In the genomic region with DNA sequence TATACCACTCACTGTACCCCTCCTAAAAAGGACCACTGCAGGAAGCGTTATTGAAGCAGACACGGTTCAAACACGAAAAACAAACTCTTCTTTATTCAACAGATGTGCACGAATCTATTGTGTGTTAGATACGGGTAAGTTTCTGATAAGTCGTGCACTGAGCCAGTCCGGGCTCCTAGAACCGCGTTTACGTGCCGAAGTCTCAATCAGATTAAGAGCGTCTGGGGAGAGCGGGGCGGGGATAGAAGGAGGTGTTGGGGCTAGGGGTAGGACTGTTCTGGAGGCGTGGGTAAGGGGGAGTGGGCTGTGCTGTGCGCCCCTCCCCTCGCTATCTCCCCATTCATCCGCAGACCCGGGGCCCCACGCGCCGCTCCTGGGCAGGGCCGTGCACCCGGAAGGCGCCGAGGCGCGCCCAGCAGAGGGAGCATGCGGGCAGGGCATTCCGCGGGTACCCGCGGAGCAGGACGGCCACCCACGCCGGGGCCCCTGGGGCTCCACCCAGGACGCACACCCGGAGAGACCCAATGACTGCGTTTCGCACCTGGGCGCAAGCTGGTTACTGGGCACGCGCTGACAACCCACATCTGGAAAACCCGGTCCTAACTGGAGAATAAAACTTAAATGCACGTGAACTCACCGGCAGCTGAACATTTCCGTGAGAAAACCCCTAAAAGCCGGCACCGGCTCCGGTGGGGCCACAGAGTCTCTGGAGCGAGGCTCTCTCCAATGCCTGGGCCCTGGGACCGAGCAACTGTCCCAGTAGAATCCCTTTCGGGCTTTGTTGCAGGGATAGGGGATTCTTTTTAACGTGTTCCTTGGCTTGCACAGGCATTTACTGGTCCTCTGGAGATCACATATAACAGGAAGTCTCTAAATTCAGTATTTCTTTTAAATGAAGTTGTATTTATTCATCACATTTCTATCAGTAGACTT, we compare ENCODE assay signal across 1 cellular context.
TF ChIP-seq lines count a peak whose summit lies in the region.

No MANE protein-coding gene starts in this region.

TF ChIP-seq in HepG2, 621 proteins besides CTCF, POLR2A, EP300 and RAD21 (continued from another document and continues in another):
- TF ChIP-seq, protein P1, sequence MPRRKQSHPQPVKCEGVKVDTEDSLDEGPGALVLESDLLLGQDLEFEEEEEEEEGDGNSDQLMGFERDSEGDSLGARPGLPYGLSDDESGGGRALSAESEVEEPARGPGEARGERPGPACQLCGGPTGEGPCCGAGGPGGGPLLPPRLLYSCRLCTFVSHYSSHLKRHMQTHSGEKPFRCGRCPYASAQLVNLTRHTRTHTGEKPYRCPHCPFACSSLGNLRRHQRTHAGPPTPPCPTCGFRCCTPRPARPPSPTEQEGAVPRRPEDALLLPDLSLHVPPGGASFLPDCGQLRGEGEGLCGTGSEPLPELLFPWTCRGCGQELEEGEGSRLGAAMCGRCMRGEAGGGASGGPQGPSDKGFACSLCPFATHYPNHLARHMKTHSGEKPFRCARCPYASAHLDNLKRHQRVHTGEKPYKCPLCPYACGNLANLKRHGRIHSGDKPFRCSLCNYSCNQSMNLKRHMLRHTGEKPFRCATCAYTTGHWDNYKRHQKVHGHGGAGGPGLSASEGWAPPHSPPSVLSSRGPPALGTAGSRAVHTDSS (CRISPR knock-in tag; conservative IDR thresholded peaks at IDR 0.05): 0 out of 2 replicates have a peak, but pooled peaks have one; percentile 37
- TF ChIP-seq, protein P2, sequence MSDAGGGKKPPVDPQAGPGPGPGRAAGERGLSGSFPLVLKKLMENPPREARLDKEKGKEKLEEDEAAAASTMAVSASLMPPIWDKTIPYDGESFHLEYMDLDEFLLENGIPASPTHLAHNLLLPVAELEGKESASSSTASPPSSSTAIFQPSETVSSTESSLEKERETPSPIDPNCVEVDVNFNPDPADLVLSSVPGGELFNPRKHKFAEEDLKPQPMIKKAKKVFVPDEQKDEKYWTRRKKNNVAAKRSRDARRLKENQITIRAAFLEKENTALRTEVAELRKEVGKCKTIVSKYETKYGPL (CRISPR knock-in tag; IDR thresholded peaks at IDR 0.05): no peak
- no peak for TF ChIP-seq ZNF660 (CRISPR knock-in tag; IDR thresholded peaks at IDR 0.05; ENCODE audit: borderline replicate concordance, low read depth)
- peak; percentile 21; the same call in 1 of the 2 replicates for TF ChIP-seq NCOA2 (CRISPR knock-in tag; IDR thresholded peaks at IDR 0.05)
- no peak for TF ChIP-seq IKZF4 (CRISPR knock-in tag; IDR thresholded peaks at IDR 0.05; ENCODE audit: borderline replicate concordance, low read depth, not compliant biosample characterization)
- TF ChIP-seq, protein P3, sequence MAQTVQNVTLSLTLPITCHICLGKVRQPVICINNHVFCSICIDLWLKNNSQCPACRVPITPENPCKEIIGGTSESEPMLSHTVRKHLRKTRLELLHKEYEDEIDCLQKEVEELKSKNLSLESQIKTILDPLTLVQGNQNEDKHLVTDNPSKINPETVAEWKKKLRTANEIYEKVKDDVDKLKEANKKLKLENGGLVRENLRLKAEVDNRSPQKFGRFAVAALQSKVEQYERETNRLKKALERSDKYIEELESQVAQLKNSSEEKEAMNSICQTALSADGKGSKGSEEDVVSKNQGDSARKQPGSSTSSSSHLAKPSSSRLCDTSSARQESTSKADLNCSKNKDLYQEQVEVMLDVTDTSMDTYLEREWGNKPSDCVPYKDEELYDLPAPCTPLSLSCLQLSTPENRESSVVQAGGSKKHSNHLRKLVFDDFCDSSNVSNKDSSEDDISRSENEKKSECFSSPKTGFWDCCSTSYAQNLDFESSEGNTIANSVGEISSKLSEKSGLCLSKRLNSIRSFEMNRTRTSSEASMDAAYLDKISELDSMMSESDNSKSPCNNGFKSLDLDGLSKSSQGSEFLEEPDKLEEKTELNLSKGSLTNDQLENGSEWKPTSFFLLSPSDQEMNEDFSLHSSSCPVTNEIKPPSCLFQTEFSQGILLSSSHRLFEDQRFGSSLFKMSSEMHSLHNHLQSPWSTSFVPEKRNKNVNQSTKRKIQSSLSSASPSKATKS (CRISPR knock-in tag; IDR thresholded peaks at IDR 0.05): no peak
- no peak for TF ChIP-seq RFX3 (CRISPR knock-in tag; IDR thresholded peaks at IDR 0.05)
- TF ChIP-seq ZNF605 (CRISPR knock-in tag; IDR thresholded peaks at IDR 0.05): peak; percentile 57; the same call in 1 of the 2 replicates
- peak; percentile 34; the same call in 1 of the 2 replicates for TF ChIP-seq ZNF557 (CRISPR knock-in tag; IDR thresholded peaks at IDR 0.05)
- no peak for TF ChIP-seq ZFP1 (CRISPR knock-in tag; IDR thresholded peaks at IDR 0.05)
- no peak for TF ChIP-seq RBAK (CRISPR knock-in tag; IDR thresholded peaks at IDR 0.05)
- no peak for TF ChIP-seq ELK4 (CRISPR knock-in tag; IDR thresholded peaks at IDR 0.05; ENCODE audit: borderline replicate concordance)
- TF ChIP-seq DDIT3 (CRISPR knock-in tag; IDR thresholded peaks at IDR 0.05): no peak
- no peak for TF ChIP-seq ZC3H13 (CRISPR knock-in tag; IDR thresholded peaks at IDR 0.05)
- peak; percentile 88 for TF ChIP-seq TEAD3 (CRISPR knock-in tag; optimal IDR thresholded peaks at IDR 0.05; ENCODE audit: borderline replicate concordance)
- 0 out of 2 replicates have a peak, but pooled peaks have one; percentile 32 for TF ChIP-seq ZSCAN22 (CRISPR knock-in tag; IDR thresholded peaks at IDR 0.05)
- no peak for TF ChIP-seq ZNF746 (CRISPR knock-in tag; IDR thresholded peaks at IDR 0.05)
- 0 out of 2 replicates have a peak, but pooled peaks have one; percentile 59 for TF ChIP-seq ZBTB8A (CRISPR knock-in tag; IDR thresholded peaks at IDR 0.05; ENCODE audit: borderline replicate concordance, low read depth)
- TF ChIP-seq, protein P4, sequence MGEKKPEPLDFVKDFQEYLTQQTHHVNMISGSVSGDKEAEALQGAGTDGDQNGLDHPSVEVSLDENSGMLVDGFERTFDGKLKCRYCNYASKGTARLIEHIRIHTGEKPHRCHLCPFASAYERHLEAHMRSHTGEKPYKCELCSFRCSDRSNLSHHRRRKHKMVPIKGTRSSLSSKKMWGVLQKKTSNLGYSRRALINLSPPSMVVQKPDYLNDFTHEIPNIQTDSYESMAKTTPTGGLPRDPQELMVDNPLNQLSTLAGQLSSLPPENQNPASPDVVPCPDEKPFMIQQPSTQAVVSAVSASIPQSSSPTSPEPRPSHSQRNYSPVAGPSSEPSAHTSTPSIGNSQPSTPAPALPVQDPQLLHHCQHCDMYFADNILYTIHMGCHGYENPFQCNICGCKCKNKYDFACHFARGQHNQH (CRISPR knock-in tag; IDR thresholded peaks at IDR 0.05): peak; percentile 75
- TF ChIP-seq TP53 (CRISPR knock-in tag; conservative IDR thresholded peaks at IDR 0.05): no peak
- no peak for TF ChIP-seq ZNF781 (CRISPR knock-in tag; IDR thresholded peaks at IDR 0.05; ENCODE audit: borderline replicate concordance, not compliant biosample characterization)
- TF ChIP-seq ZFP36L1 (CRISPR knock-in tag; IDR thresholded peaks at IDR 0.05): peak; percentile 66; the same call in 1 of the 2 replicates
- TF ChIP-seq, protein P5, sequence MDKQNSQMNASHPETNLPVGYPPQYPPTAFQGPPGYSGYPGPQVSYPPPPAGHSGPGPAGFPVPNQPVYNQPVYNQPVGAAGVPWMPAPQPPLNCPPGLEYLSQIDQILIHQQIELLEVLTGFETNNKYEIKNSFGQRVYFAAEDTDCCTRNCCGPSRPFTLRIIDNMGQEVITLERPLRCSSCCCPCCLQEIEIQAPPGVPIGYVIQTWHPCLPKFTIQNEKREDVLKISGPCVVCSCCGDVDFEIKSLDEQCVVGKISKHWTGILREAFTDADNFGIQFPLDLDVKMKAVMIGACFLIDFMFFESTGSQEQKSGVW (CRISPR knock-in tag; IDR thresholded peaks at IDR 0.05; ENCODE audit: borderline replicate concordance): no peak
- TF ChIP-seq NFYC (CRISPR knock-in tag; IDR thresholded peaks at IDR 0.05): 0 out of 2 replicates have a peak, but pooled peaks have one; percentile 6
- no peak for TF ChIP-seq CEBPB (IDR thresholded peaks at IDR 0.05; ENCODE audit: borderline replicate concordance, low read depth, low read length)
- TF ChIP-seq, protein P6, sequence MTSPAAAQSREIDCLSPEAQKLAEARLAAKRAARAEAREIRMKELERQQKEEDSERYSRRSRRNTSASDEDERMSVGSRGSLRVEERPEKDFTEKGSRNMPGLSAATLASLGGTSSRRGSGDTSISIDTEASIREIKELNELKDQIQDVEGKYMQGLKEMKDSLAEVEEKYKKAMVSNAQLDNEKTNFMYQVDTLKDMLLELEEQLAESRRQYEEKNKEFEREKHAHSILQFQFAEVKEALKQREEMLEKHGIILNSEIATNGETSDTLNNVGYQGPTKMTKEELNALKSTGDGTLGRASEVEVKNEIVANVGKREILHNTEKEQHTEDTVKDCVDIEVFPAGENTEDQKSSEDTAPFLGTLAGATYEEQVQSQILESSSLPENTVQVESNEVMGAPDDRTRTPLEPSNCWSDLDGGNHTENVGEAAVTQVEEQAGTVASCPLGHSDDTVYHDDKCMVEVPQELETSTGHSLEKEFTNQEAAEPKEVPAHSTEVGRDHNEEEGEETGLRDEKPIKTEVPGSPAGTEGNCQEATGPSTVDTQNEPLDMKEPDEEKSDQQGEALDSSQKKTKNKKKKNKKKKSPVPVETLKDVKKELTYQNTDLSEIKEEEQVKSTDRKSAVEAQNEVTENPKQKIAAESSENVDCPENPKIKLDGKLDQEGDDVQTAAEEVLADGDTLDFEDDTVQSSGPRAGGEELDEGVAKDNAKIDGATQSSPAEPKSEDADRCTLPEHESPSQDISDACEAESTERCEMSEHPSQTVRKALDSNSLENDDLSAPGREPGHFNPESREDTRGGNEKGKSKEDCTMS (CRISPR knock-in tag; conservative IDR thresholded peaks at IDR 0.05): no peak
- TF ChIP-seq DMAP1 (CRISPR knock-in tag; IDR thresholded peaks at IDR 0.05): peak; percentile 68
- TF ChIP-seq, protein P7, sequence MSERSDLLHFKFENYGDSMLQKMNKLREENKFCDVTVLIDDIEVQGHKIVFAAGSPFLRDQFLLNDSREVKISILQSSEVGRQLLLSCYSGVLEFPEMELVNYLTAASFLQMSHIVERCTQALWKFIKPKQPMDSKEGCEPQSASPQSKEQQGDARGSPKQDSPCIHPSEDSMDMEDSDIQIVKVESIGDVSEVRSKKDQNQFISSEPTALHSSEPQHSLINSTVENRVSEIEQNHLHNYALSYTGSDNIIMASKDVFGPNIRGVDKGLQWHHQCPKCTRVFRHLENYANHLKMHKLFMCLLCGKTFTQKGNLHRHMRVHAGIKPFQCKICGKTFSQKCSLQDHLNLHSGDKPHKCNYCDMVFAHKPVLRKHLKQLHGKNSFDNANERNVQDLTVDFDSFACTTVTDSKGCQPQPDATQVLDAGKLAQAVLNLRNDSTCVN (CRISPR knock-in tag; IDR thresholded peaks at IDR 0.05; ENCODE audit: borderline replicate concordance): peak; percentile 36; the same call in 1 of the 2 replicates
- TF ChIP-seq ZNF318 (CRISPR knock-in tag; IDR thresholded peaks at IDR 0.05): no peak
